ENCODE assay signal across 10 cellular contexts in genomic region chr20:3784226-3784853, GRCh38. TPM values are rescaled to one million over a fixed set of nuclear protein-coding genes. Genes with fewer than 3 reads are reported as not detected.
DNase-seq lines count a peak whose midpoint lies in the region; ATAC-seq and TF ChIP-seq lines count a peak whose summit lies in the region.
"Had no signal": no experiment of that assay in that cellular context is flagged by ENCODE, and none has a peak within 500 bp of the region (broad histone marks: within the 10 kb centered on the region; RNA-seq: fewer than 3 reads in every experiment).

No MANE protein-coding gene starts in this region.

- H3K36me3 ChIP-seq in trophoblast cell (ENCODE audit: control insufficient read depth in 1 of 2, insufficient read depth in 2 of 2, low read length in 2 of 2): peaks cover 8 to 12% of the 10 kb centered on the region in 2 experiments
- H3K36me3 ChIP-seq: uterus had no signal

- no peak overlapping the region for H3K18ac ChIP-seq in trophoblast cell (ENCODE audit: low read length)

- no peak for DNase-seq in T-helper 2 cell treated with Interferon-gamma antibody and Interleukin-4, amounts not matched to agents 5 μg/mL and 100 μg/mL, for 36 hours (ENCODE audit: low spot score)
- no peak for DNase-seq in T-helper 2 cell
- DNase-seq in activated CD4-positive, alpha-beta memory T cell treated with anti-CD3 and anti-CD28 coated beads for 36 hours: no peak
- DNase-seq in fibroblast of pulmonary artery (ENCODE audit: low read depth): no peak
- no peak for DNase-seq in stimulated activated naive B cell treated with anti-CD40 and anti-IgM and Interleukin-4, amounts not matched to agents 10 μg/mL and 1 μg/mL and 100 μg/mL, for 72 hours
- no peak for DNase-seq in NCI-H1092 (lab: John Stamatoyannopoulos, UW)
- no peak for DNase-seq in stimulated activated CD4-positive, alpha-beta T cell treated with anti-CD3 and anti-CD28 coated beads, Interleukin-4, amount 100 ng/mL, for 24 hours
- no peak for DNase-seq in trophoblast cell
- DNase-seq: NCI-H2171 treated with DMSO at 0.1 percent for 48 hours, uterus had no signal

- H3K9ac ChIP-seq in trophoblast cell (ENCODE audit: low read length): no peak overlapping the region

- H3K4me1 Mint-ChIP-seq in T-helper 2 cell treated with Interferon-gamma antibody and Interleukin-4, amounts not matched to agents 5 μg/mL and 100 μg/mL, for 36 hours (ENCODE audit: low read depth): peaks cover 44% of the 10 kb centered on the region
- H3K4me1 Mint-ChIP-seq in activated CD4-positive, alpha-beta memory T cell treated with anti-CD3 and anti-CD28 coated beads for 36 hours (ENCODE audit: low read depth): peaks cover 53% of the 10 kb centered on the region
- peaks cover 36 to 58% of the 10 kb centered on the region in 2 donors for H3K4me1 Mint-ChIP-seq in stimulated activated naive B cell treated with anti-CD40 and anti-IgM and Interleukin-4, amounts not matched to agents 10 μg/mL and 1 μg/mL and 100 μg/mL, for 72 hours

- CTCF ChIA-PET in activated CD4-positive, alpha-beta memory T cell treated with anti-CD3 and anti-CD28 coated beads for 36 hours (lab: Charles Lee): interaction anchor here (10.4 kb wide), 1 partner anchor 33 kb away, joined by 180 read pairs; the partner anchor contains the start of gene AP5S1

- peak overlapping the region; percentile 65 for H3K4me3 Mint-ChIP-seq in T-helper 2 cell treated with Interferon-gamma antibody and Interleukin-4, amounts not matched to agents 5 μg/mL and 100 μg/mL, for 36 hours
- peak overlapping the region; percentile 53 for H3K4me3 Mint-ChIP-seq in activated CD4-positive, alpha-beta memory T cell treated with anti-CD3 and anti-CD28 coated beads for 36 hours
- peak overlapping the region; percentile 61 to 62 for H3K4me3 Mint-ChIP-seq in stimulated activated naive B cell treated with anti-CD40 and anti-IgM and Interleukin-4, amounts not matched to agents 10 μg/mL and 1 μg/mL and 100 μg/mL, for 72 hours

- peaks cover 10% of the 10 kb centered on the region for H3K27me3 Mint-ChIP-seq in T-helper 2 cell treated with Interferon-gamma antibody and Interleukin-4, amounts not matched to agents 5 μg/mL and 100 μg/mL, for 36 hours (ENCODE audit: low read depth)
- H3K27me3 Mint-ChIP-seq in activated CD4-positive, alpha-beta memory T cell treated with anti-CD3 and anti-CD28 coated beads for 36 hours: peaks cover 4% of the 10 kb centered on the region
- H3K27me3 Mint-ChIP-seq in stimulated activated naive B cell treated with anti-CD40 and anti-IgM and Interleukin-4, amounts not matched to agents 10 μg/mL and 1 μg/mL and 100 μg/mL, for 72 hours: peaks cover 4% of the 10 kb centered on the region in 2 donors

- peaks cover 12% of the 10 kb centered on the region for H3K36me3 Mint-ChIP-seq in T-helper 2 cell treated with Interferon-gamma antibody and Interleukin-4, amounts not matched to agents 5 μg/mL and 100 μg/mL, for 36 hours (ENCODE audit: low read depth)
- peaks cover 6% of the 10 kb centered on the region for H3K36me3 Mint-ChIP-seq in activated CD4-positive, alpha-beta memory T cell treated with anti-CD3 and anti-CD28 coated beads for 36 hours
- H3K36me3 Mint-ChIP-seq in stimulated activated naive B cell treated with anti-CD40 and anti-IgM and Interleukin-4, amounts not matched to agents 10 μg/mL and 1 μg/mL and 100 μg/mL, for 72 hours: peaks cover 9 to 16% of the 10 kb centered on the region in 2 donors

- POLR2A ChIA-PET in activated CD4-positive, alpha-beta memory T cell treated with anti-CD3 and anti-CD28 coated beads for 36 hours (lab: Charles Lee): interaction anchor here (3.4 kb wide), 1 partner anchor 16 kb away, joined by 18 read pairs; the partner anchor contains the start of gene ADISSP

- H2AK5ac ChIP-seq in trophoblast cell (ENCODE audit: low read length): no peak overlapping the region

- H3K14ac ChIP-seq in trophoblast cell (ENCODE audit: low read length): no peak overlapping the region

- no CpG with 5 or more reads among the region's 17 CpGs for WGBS in trophoblast cell (ENCODE audit: extremely low coverage, insufficient coverage, insufficient read length)

- no peaks in the 10 kb centered on the region for H3K27me3 ChIP-seq in trophoblast cell (ENCODE audit: insufficient read depth, low read length)
- H3K27me3 ChIP-seq: uterus had no signal

- H3K9me3 ChIP-seq in trophoblast cell (ENCODE audit: insufficient read depth, low read depth, low read length): peaks cover 3% of the 10 kb centered on the region
- H3K9me3 ChIP-seq: uterus had no signal

- H2BK120ac ChIP-seq in trophoblast cell (ENCODE audit: insufficient read depth, low read length, poor library complexity): no peak overlapping the region

- H2BK12ac ChIP-seq in trophoblast cell (ENCODE audit: low read length): no peak overlapping the region

- intact Hi-C loops in activated CD4-positive, alpha-beta memory T cell treated with anti-CD3 and anti-CD28 coated beads for 36 hours (cut with micrococcal nuclease): loop anchor here (10.0 kb wide), 1 partner anchor 300 kb away; no protein-coding TSS in a partner anchor

- H3K79me2 ChIP-seq in trophoblast cell (ENCODE audit: control insufficient read depth, insufficient read depth, low read length, poor library complexity): peaks cover 5% of the 10 kb centered on the region

- TF ChIP-seq CTCF in fibroblast of pulmonary artery (IDR thresholded peaks at IDR 0.05; ENCODE audit: low read length, missing control alignments): no peak

- no peak overlapping the region for H3K27ac ChIP-seq in trophoblast cell (ENCODE audit: low read depth, low read length)

- no peaks in the 10 kb centered on the region for H3K9me3 Mint-ChIP-seq in T-helper 2 cell treated with Interferon-gamma antibody and Interleukin-4, amounts not matched to agents 5 μg/mL and 100 μg/mL, for 36 hours
- no peaks in the 10 kb centered on the region for H3K9me3 Mint-ChIP-seq in activated CD4-positive, alpha-beta memory T cell treated with anti-CD3 and anti-CD28 coated beads for 36 hours
- H3K9me3 Mint-ChIP-seq in stimulated activated naive B cell treated with anti-CD40 and anti-IgM and Interleukin-4, amounts not matched to agents 10 μg/mL and 1 μg/mL and 100 μg/mL, for 72 hours: no peaks in the 10 kb centered on the region

- no peak overlapping the region for H3K4me2 ChIP-seq in trophoblast cell (ENCODE audit: low read length)

- H3K27ac Mint-ChIP-seq in T-helper 2 cell treated with Interferon-gamma antibody and Interleukin-4, amounts not matched to agents 5 μg/mL and 100 μg/mL, for 36 hours: no peak overlapping the region
- peak overlapping the region; percentile 47 for H3K27ac Mint-ChIP-seq in activated CD4-positive, alpha-beta memory T cell treated with anti-CD3 and anti-CD28 coated beads for 36 hours
- peak overlapping the region; percentile 84 for H3K27ac Mint-ChIP-seq in stimulated activated naive B cell treated with anti-CD40 and anti-IgM and Interleukin-4, amounts not matched to agents 10 μg/mL and 1 μg/mL and 100 μg/mL, for 72 hours

- H3K23ac ChIP-seq in trophoblast cell (ENCODE audit: low read length): no peak overlapping the region

- H3K4me3 ChIP-seq in fibroblast of pulmonary artery (replicated peaks; ENCODE audit: low read depth, low read length) (peak overlapping the region; percentile 69), trophoblast cell (ENCODE audit: low read depth, low read length) (no peak overlapping the region)

- no peak overlapping the region for H2BK5ac ChIP-seq in trophoblast cell (ENCODE audit: low read depth, low read length, poor library complexity)

- H3K4me1 ChIP-seq in trophoblast cell (ENCODE audit: control insufficient read depth in 1 of 2, insufficient read depth in 2 of 2, low read length in 2 of 2): peaks cover 21 to 34% of the 10 kb centered on the region in 2 experiments

- no peak for ATAC-seq in stimulated activated naive B cell treated with anti-CD40 and anti-IgM and Interleukin-4, amounts not matched to agents 10 μg/mL and 1 μg/mL and 100 μg/mL, for 72 hours (replicated peaks)

- H2AFZ ChIP-seq in trophoblast cell (ENCODE audit: insufficient read depth, low read length, poor library complexity): no peak overlapping the region

- H4K12ac ChIP-seq in trophoblast cell (ENCODE audit: low read depth, low read length): no peak overlapping the region

- no peak overlapping the region for H4K91ac ChIP-seq in trophoblast cell (ENCODE audit: low read depth, low read length)

- no peak overlapping the region for H4K8ac ChIP-seq in trophoblast cell (ENCODE audit: low read depth, low read length)

- H3K4ac ChIP-seq in trophoblast cell (ENCODE audit: low read depth, low read length): no peak overlapping the region

- peaks cover 3% of the 10 kb centered on the region for H3K79me1 ChIP-seq in trophoblast cell (ENCODE audit: low read length)

RNA-seq across cellular contexts. Expression of gene CENPB, which starts 2.2 kb away (rescaled TPM):
- 10 to 100 TPM; 50.1 to 51.9 TPM for total RNA-seq in activated CD4-positive, alpha-beta memory T cell treated with anti-CD3 and anti-CD28 coated beads for 36 hours
- polyA plus RNA-seq in trophoblast cell (2013): 23.2 and 23.8 TPM in 2 replicates

RNA-seq across cellular contexts. Expression of gene SPEF1, which starts 3.1 kb away (rescaled TPM):
- total RNA-seq in activated CD4-positive, alpha-beta memory T cell treated with anti-CD3 and anti-CD28 coated beads for 36 hours: under 1 TPM in 1 of 2 experiments, not detected in 1; 0.17 TPM
- 0.04 and 0.11 TPM in 2 replicates for polyA plus RNA-seq in trophoblast cell (2013)

RNA-seq across cellular contexts. Expression of gene CDC25B, which starts 11.8 kb away (rescaled TPM):
- 100 to 1,000 TPM; 120 to 128 TPM for total RNA-seq in activated CD4-positive, alpha-beta memory T cell treated with anti-CD3 and anti-CD28 coated beads for 36 hours
- polyA plus RNA-seq in trophoblast cell (2013): 25.2 and 26.6 TPM in 2 replicates

RNA-seq across cellular contexts. Expression of gene ADISSP, which starts 16.8 kb away (rescaled TPM):
- 10 to 100 TPM; 50.6 to 51.4 TPM for total RNA-seq in activated CD4-positive, alpha-beta memory T cell treated with anti-CD3 and anti-CD28 coated beads for 36 hours
- polyA plus RNA-seq in trophoblast cell (2013): 15.3 and 15.6 TPM in 2 replicates

RNA-seq across cellular contexts. Expression of gene AP5S1, which starts 36.0 kb away (rescaled TPM):
- 1 to 10 TPM; 9.1 to 10.0 TPM for total RNA-seq in activated CD4-positive, alpha-beta memory T cell treated with anti-CD3 and anti-CD28 coated beads for 36 hours
- 4.4 and 4.5 TPM in 2 replicates for polyA plus RNA-seq in trophoblast cell (2013)
